ENCODE assay signal across 1 cellular context in genomic region chr3:45118615-45119062, GRCh38.
TF ChIP-seq lines count a peak whose summit lies in the region.

No MANE protein-coding gene starts in this region.

TF ChIP-seq in HCT116, 20 proteins besides CTCF, POLR2A, EP300 and RAD21:
- no peak for TF ChIP-seq ELF1 (IDR thresholded peaks at IDR 0.05; ENCODE audit: borderline replicate concordance, low read depth)
- no peak for TF ChIP-seq SRF (IDR thresholded peaks at IDR 0.05; ENCODE audit: low read depth)
- no peak for TF ChIP-seq POLR2AphosphoS5 (IDR thresholded peaks at IDR 0.05; ENCODE audit: low read depth, low read length)
- no peak for TF ChIP-seq ZFX (IDR thresholded peaks at IDR 0.05)
- TF ChIP-seq, protein P1, sequence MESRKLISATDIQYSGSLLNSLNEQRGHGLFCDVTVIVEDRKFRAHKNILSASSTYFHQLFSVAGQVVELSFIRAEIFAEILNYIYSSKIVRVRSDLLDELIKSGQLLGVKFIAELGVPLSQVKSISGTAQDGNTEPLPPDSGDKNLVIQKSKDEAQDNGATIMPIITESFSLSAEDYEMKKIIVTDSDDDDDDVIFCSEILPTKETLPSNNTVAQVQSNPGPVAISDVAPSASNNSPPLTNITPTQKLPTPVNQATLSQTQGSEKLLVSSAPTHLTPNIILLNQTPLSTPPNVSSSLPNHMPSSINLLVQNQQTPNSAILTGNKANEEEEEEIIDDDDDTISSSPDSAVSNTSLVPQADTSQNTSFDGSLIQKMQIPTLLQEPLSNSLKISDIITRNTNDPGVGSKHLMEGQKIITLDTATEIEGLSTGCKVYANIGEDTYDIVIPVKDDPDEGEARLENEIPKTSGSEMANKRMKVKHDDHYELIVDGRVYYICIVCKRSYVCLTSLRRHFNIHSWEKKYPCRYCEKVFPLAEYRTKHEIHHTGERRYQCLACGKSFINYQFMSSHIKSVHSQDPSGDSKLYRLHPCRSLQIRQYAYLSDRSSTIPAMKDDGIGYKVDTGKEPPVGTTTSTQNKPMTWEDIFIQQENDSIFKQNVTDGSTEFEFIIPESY (IDR thresholded peaks at IDR 0.05; ENCODE audit: extremely low read depth, insufficient replicate concordance, low read length), result no peak
- TF ChIP-seq SIN3A (IDR thresholded peaks at IDR 0.05; ENCODE audit: low read depth), result no peak
- TF ChIP-seq JUND (IDR thresholded peaks at IDR 0.05), result no peak
- TF ChIP-seq, protein P2, sequence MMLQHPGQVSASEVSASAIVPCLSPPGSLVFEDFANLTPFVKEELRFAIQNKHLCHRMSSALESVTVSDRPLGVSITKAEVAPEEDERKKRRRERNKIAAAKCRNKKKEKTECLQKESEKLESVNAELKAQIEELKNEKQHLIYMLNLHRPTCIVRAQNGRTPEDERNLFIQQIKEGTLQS (IDR thresholded peaks at IDR 0.05), result no peak
- no peak for TF ChIP-seq FOSL1 (IDR thresholded peaks at IDR 0.05; ENCODE audit: low read depth)
- TF ChIP-seq YY1 (IDR thresholded peaks at IDR 0.05; ENCODE audit: extremely low read depth, insufficient replicate concordance, low read depth, low read length), result no peak
- TF ChIP-seq, protein P3, sequence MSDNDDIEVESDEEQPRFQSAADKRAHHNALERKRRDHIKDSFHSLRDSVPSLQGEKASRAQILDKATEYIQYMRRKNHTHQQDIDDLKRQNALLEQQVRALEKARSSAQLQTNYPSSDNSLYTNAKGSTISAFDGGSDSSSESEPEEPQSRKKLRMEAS (IDR thresholded peaks at IDR 0.05), result no peak
- TF ChIP-seq CBX3 (IDR thresholded peaks at IDR 0.05; ENCODE audit: low read depth), result no peak
- no peak for TF ChIP-seq REST (IDR thresholded peaks at IDR 0.05; ENCODE audit: low read depth)
- no peak for TF ChIP-seq ZNF274 (IDR thresholded peaks at IDR 0.05; ENCODE audit: low read depth, low read length)
- TF ChIP-seq SP1 (IDR thresholded peaks at IDR 0.05; ENCODE audit: low read depth), result no peak
- no peak for TF ChIP-seq EZH2phosphoT487 (IDR thresholded peaks at IDR 0.05; ENCODE audit: borderline replicate concordance)
- no peak for TF ChIP-seq TCF7L2 (IDR thresholded peaks at IDR 0.05; ENCODE audit: borderline replicate concordance, extremely low read depth, insufficient read depth, insufficient read length)
- no peak for TF ChIP-seq CEBPB (IDR thresholded peaks at IDR 0.05; ENCODE audit: low read depth)
